ENCODE assay signal across 1 cellular context in genomic region chr12:7144414-7145120, GRCh38.
TF ChIP-seq lines count a peak whose summit lies in the region.

No MANE protein-coding gene starts in this region.

TF ChIP-seq in GM23338, 12 proteins besides CTCF, POLR2A, EP300 and RAD21 (continued from another document):
- TF ChIP-seq REST (IDR thresholded peaks at IDR 0.05; ENCODE audit: unreplicated experiment): no peak
- no peak for TF ChIP-seq EZH2 (IDR thresholded peaks at IDR 0.05; ENCODE audit: low read depth, unreplicated experiment)
- no peak for TF ChIP-seq STAT1 (IDR thresholded peaks at IDR 0.05; ENCODE audit: unreplicated experiment)
- TF ChIP-seq NANOG (IDR thresholded peaks at IDR 0.05; ENCODE audit: borderline replicate concordance): no peak
- no peak for TF ChIP-seq POLR2AphosphoS5 (IDR thresholded peaks at IDR 0.05; ENCODE audit: low read depth)
- no peak for TF ChIP-seq ETS1 (IDR thresholded peaks at IDR 0.05)
- TF ChIP-seq CREB1 (CRISPR knock-in tag; IDR thresholded peaks at IDR 0.05; ENCODE audit: low read depth): no peak
- TF ChIP-seq EZH2phosphoT487 (IDR thresholded peaks at IDR 0.05; ENCODE audit: unreplicated experiment): no peak
